20 cellular contexts compared by ENCODE assay signal in genomic region chr5:89972901-89973300, GRCh38.
"Had no signal": no experiment of that assay in that cellular context is flagged by ENCODE, and none has a peak within 500 bp of the region (broad histone marks: within the 10 kb centered on the region; RNA-seq: fewer than 3 reads in every experiment).

No MANE protein-coding gene starts in this region.

- H3K4me2 ChIP-seq: smooth muscle cell had no signal

- H3K4me3 ChIP-seq: dorsolateral prefrontal cortex, esophagus muscularis mucosa, smooth muscle cell, transverse colon had no signal

- ATAC-seq: left lobe of liver; naive thymus-derived CD8-positive, alpha-beta T cell; right cardiac atrium had no signal

- H3K27me3 Mint-ChIP-seq: activated naive CD8-positive, alpha-beta T cell treated with anti-CD3 and anti-CD28 coated beads, Interleukin-2, amount 10 ng/mL, durations not matched to agents 7 days and 5 days; progenitor cell of endocrine pancreas had no signal

- H3K27ac ChIP-seq: dorsolateral prefrontal cortex, esophagus muscularis mucosa, transverse colon had no signal

- H3K36me3 Mint-ChIP-seq: activated naive CD8-positive, alpha-beta T cell treated with anti-CD3 and anti-CD28 coated beads, Interleukin-2, amount 10 ng/mL, durations not matched to agents 7 days and 5 days; naive thymus-derived CD8-positive, alpha-beta T cell had no signal

- H3K27ac Mint-ChIP-seq: activated naive CD8-positive, alpha-beta T cell treated with anti-CD3 and anti-CD28 coated beads, Interleukin-2, amount 10 ng/mL, durations not matched to agents 7 days and 5 days; naive thymus-derived CD8-positive, alpha-beta T cell; progenitor cell of endocrine pancreas had no signal

- H3K4me1 ChIP-seq: transverse colon had no signal

- H3K4me3 Mint-ChIP-seq: activated naive CD8-positive, alpha-beta T cell treated with anti-CD3 and anti-CD28 coated beads, Interleukin-2, amount 10 ng/mL, durations not matched to agents 7 days and 5 days; naive thymus-derived CD8-positive, alpha-beta T cell had no signal

- H3K27me3 ChIP-seq: dorsolateral prefrontal cortex, esophagus muscularis mucosa, transverse colon had no signal

- H3K9me3 ChIP-seq: esophagus muscularis mucosa, transverse colon had no signal

- H3K4me1 Mint-ChIP-seq: activated naive CD8-positive, alpha-beta T cell treated with anti-CD3 and anti-CD28 coated beads, Interleukin-2, amount 10 ng/mL, durations not matched to agents 7 days and 5 days; naive thymus-derived CD8-positive, alpha-beta T cell had no signal

- DNase-seq: activated CD4-positive, CD25-positive, alpha-beta regulatory T cell treated with anti-CD3 and anti-CD28 coated beads, Interleukin-2, amount 50 U/mL, for 72 hours; activated naive CD4-positive, alpha-beta T cell; activated naive CD8-positive, alpha-beta T cell treated with anti-CD3 and anti-CD28 coated beads, Interleukin-2, amount 10 ng/mL, durations not matched to agents 7 days and 5 days; activated T-cell treated with anti-CD3 and anti-CD28 coated beads for 4 hours; dorsolateral prefrontal cortex; mammary epithelial cell; naive thymus-derived CD8-positive, alpha-beta T cell; nucleus accumbens; right cardiac atrium; stimulated activated CD4-positive, alpha-beta T cell treated with anti-CD3 and anti-CD28 coated beads, Interleukin-4, amount 100 ng/mL, for 4 hours; stimulated activated CD8-positive, alpha-beta memory T cell treated with anti-CD3 and anti-CD28 coated beads, Interleukin-4, amount 100 ng/mL, for 48 hours; stimulated activated naive CD4-positive, alpha-beta T cell treated with Interleukin-2 at 50 U/mL for 16 hours; substantia nigra; transverse colon had no signal

- H3K36me3 ChIP-seq: esophagus muscularis mucosa, transverse colon had no signal

- FAIRE-seq: endometrium, keratinocyte had no signal
